8 cellular contexts compared by ENCODE assay signal in genomic region chr21:32569261-32570230, GRCh38. TPM values are rescaled to one million over a fixed set of nuclear protein-coding genes. Genes with fewer than 3 reads are reported as not detected.
DNase-seq lines count a peak whose midpoint lies in the region; ATAC-seq and TF ChIP-seq lines count a peak whose summit lies in the region.

No MANE protein-coding gene starts in this region.

- H3K27me3 ChIP-seq in OCI-LY3 (ENCODE audit: low read depth, low read length) (0 out of 2 replicates have a peak, but pooled peaks cover 4% of the 10 kb centered on the region), esophagus (ENCODE audit: control insufficient read depth in 1 of 2, insufficient read depth in 2 of 2, low read length in 2 of 2) (no peaks in the 10 kb centered on the region)

- TF ChIP-seq CTCF in OCI-LY3 (IDR thresholded peaks at IDR 0.05; ENCODE audit: low read depth, low read length), result peak; percentile 65

- WGBS in esophagus, 2 donors, result 4% methylated on average over 61 of the region's 61 CpGs

- H3K4me3 ChIP-seq in OCI-LY3 (ENCODE audit: low read length) (peak overlapping the region; percentile 92), esophagus (ENCODE audit: low read depth in 1 of 2, low read length in 2 of 2) (peak overlapping the region; percentile 61 to 63)

- DNase-seq in COLO668 (lab: John Stamatoyannopoulos, UW; ENCODE audit: unreplicated experiment) (peak; percentile 74), HuH-7 (ENCODE audit: low spot score) (peak; percentile 64), activated T-cell treated with anti-CD3 and anti-CD28 coated beads for 48 hours (ENCODE audit: low read depth) (peak; percentile 72), mucosa of gallbladder (ENCODE audit: low spot score) (peak; percentile 81)
- peak; percentile 57 to 68 for DNase-seq in stimulated activated CD8-positive, alpha-beta memory T cell treated with anti-CD3 and anti-CD28 coated beads, Interleukin-2, amount 100 ng/mL, for 48 hours (ENCODE audit: low read depth in 2 of 2)

- no peaks in the 10 kb centered on the region for H3K79me2 ChIP-seq in OCI-LY3 (ENCODE audit: low read length)

- H3K9me3 ChIP-seq in OCI-LY3 (ENCODE audit: insufficient read depth, low read length), result no peaks in the 10 kb centered on the region
- H3K9me3 ChIP-seq in esophagus (ENCODE audit: control insufficient read depth in 2 of 2, insufficient read depth in 1 of 2, low read depth in 1 of 2, low read length in 1 of 2), result no peaks in the 10 kb centered on the region

- no peaks in the 10 kb centered on the region for H4K20me1 ChIP-seq in OCI-LY3 (ENCODE audit: insufficient read depth, low read length)

- H3K4me2 ChIP-seq in OCI-LY3 (ENCODE audit: low read length), result peak overlapping the region; percentile 92

- H3K27ac ChIP-seq in OCI-LY3 (ENCODE audit: low read length), result no peak overlapping the region
- peak overlapping the region; percentile 92 to 94 for H3K27ac ChIP-seq in esophagus (ENCODE audit: low read depth in 2 of 2, low read length in 1 of 2)

- peak; percentile 90 for ATAC-seq in GM21381 (IDR thresholded peaks at IDR 0.05; ENCODE audit: unreplicated experiment)

- peak overlapping the region; percentile 59 for H3K9ac ChIP-seq in OCI-LY3 (ENCODE audit: low read length)

- H2AFZ ChIP-seq in OCI-LY3 (ENCODE audit: low read depth, low read length), result peak overlapping the region; percentile 89

- H3K36me3 ChIP-seq in OCI-LY3 (replicated peaks; ENCODE audit: low read depth, low read length) (no peaks in the 10 kb centered on the region), esophagus (ENCODE audit: control insufficient read depth in 2 of 2, insufficient read depth in 2 of 2, low read length in 1 of 2) (no peaks in the 10 kb centered on the region)

- H3K4me1 ChIP-seq in OCI-LY3 (ENCODE audit: low read length) (peaks cover 2% of the 10 kb centered on the region; the same call in 1 of the 2 replicates), esophagus (ENCODE audit: control insufficient read depth in 2 of 2, insufficient read depth in 2 of 2, low read length in 1 of 2) (peaks cover 0 to 5% of the 10 kb centered on the region in 2 donors)

RNA-seq across cellular contexts. Expression of gene TCP10L, which starts 15.8 kb away (rescaled TPM):
- polyA plus RNA-seq in esophagus, result under 1 TPM; 0.15 to 0.67 TPM
- 2.1 TPM for total RNA-seq in mucosa of gallbladder

RNA-seq across cellular contexts. Expression of gene CFAP298, which starts 42.6 kb away (rescaled TPM):
- polyA plus RNA-seq in esophagus, result 10 to 100 TPM; 36.1 to 47.3 TPM
- total RNA-seq in mucosa of gallbladder, result 43.2 TPM
